Comparison of ENCODE assay signal across 1 cellular context in the genomic region with DNA sequence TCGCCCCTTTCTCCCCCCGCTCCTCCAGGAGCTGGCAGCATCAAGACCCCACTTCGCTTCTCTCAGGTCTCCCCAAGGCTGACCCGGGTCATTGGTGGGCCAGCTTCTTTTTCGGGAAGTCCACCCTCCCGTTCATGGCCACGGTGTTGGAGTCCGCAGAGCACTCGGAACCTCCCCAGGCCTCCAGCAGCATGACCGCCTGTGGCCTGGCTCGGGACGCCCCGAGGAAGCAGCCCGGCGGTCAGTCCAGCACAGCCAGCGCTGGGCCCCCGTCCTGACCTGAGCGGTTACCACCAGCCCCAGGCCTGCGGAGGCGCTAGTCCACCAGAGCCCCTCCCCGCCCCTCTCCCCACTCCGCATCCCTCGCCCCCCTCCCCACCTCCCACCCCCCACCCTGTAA.
TF ChIP-seq lines count a peak whose summit lies in the region.

No MANE protein-coding gene starts in this region.

TF ChIP-seq in GM23338, 12 proteins besides CTCF, POLR2A, EP300 and RAD21:
- TF ChIP-seq JUNB (IDR thresholded peaks at IDR 0.05; ENCODE audit: unreplicated experiment), result no peak
- TF ChIP-seq POLR2AphosphoS5 (IDR thresholded peaks at IDR 0.05; ENCODE audit: low read depth), result no peak
- TF ChIP-seq, protein P1, sequence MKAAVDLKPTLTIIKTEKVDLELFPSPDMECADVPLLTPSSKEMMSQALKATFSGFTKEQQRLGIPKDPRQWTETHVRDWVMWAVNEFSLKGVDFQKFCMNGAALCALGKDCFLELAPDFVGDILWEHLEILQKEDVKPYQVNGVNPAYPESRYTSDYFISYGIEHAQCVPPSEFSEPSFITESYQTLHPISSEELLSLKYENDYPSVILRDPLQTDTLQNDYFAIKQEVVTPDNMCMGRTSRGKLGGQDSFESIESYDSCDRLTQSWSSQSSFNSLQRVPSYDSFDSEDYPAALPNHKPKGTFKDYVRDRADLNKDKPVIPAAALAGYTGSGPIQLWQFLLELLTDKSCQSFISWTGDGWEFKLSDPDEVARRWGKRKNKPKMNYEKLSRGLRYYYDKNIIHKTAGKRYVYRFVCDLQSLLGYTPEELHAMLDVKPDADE (IDR thresholded peaks at IDR 0.05), result no peak
- TF ChIP-seq NANOG (IDR thresholded peaks at IDR 0.05; ENCODE audit: borderline replicate concordance), result no peak
- TF ChIP-seq, protein P2, sequence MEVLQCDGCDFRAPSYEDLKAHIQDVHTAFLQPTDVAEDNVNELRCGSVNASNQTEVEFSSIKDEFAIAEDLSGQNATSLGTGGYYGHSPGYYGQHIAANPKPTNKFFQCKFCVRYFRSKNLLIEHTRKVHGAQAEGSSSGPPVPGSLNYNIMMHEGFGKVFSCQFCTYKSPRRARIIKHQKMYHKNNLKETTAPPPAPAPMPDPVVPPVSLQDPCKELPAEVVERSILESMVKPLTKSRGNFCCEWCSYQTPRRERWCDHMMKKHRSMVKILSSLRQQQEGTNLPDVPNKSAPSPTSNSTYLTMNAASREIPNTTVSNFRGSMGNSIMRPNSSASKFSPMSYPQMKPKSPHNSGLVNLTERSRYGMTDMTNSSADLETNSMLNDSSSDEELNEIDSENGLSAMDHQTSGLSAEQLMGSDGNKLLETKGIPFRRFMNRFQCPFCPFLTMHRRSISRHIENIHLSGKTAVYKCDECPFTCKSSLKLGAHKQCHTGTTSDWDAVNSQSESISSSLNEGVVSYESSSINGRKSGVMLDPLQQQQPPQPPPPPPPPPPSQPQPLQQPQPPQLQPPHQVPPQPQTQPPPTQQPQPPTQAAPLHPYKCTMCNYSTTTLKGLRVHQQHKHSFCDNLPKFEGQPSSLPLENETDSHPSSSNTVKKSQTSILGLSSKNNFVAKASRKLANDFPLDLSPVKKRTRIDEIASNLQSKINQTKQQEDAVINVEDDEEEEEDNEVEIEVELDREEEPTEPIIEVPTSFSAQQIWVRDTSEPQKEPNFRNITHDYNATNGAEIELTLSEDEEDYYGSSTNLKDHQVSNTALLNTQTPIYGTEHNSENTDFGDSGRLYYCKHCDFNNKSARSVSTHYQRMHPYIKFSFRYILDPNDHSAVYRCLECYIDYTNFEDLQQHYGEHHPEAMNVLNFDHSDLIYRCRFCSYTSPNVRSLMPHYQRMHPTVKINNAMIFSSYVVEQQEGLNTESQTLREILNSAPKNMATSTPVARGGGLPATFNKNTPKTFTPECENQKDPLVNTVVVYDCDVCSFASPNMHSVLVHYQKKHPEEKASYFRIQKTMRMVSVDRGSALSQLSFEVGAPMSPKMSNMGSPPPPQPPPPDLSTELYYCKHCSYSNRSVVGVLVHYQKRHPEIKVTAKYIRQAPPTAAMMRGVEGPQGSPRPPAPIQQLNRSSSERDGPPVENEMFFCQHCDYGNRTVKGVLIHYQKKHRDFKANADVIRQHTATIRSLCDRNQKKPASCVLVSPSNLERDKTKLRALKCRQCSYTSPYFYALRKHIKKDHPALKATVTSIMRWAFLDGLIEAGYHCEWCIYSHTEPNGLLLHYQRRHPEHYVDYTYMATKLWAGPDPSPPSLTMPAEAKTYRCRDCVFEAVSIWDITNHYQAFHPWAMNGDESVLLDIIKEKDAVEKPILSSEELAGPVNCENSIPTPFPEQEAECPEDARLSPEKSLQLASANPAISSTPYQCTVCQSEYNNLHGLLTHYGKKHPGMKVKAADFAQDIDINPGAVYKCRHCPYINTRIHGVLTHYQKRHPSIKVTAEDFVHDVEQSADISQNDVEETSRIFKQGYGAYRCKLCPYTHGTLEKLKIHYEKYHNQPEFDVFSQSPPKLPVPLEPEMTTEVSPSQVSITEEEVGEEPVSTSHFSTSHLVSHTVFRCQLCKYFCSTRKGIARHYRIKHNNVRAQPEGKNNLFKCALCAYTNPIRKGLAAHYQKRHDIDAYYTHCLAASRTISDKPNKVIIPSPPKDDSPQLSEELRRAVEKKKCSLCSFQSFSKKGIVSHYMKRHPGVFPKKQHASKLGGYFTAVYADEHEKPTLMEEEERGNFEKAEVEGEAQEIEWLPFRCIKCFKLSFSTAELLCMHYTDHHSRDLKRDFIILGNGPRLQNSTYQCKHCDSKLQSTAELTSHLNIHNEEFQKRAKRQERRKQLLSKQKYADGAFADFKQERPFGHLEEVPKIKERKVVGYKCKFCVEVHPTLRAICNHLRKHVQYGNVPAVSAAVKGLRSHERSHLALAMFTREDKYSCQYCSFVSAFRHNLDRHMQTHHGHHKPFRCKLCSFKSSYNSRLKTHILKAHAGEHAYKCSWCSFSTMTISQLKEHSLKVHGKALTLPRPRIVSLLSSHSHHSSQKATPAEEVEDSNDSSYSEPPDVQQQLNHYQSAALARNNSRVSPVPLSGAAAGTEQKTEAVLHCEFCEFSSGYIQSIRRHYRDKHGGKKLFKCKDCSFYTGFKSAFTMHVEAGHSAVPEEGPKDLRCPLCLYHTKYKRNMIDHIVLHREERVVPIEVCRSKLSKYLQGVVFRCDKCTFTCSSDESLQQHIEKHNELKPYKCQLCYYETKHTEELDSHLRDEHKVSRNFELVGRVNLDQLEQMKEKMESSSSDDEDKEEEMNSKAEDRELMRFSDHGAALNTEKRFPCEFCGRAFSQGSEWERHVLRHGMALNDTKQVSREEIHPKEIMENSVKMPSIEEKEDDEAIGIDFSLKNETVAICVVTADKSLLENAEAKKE (CRISPR knock-in tag; IDR thresholded peaks at IDR 0.05), result no peak
